Comparison of ENCODE assay signal across 21 cellular contexts in the genomic region with DNA sequence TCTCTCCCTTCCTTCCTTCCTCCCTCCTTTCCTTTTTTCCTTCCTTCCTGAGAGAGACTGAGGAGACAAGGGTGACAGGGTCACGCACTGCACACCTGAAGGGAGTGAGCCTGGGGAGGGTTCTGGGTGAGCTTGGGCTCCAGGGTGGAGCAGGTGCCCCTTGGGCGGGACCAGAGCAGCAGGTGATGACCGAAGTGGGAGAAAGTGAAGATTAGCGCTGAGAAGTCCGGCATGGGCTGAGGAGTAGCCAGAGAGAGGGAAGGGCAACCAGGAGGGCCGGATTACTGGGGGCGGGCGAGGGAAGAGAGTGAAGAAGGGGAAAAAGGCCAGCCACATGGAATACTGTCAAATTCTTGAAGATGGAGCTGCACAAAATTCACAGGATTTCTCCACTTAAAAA.
"Had no signal": no experiment of that assay in that cellular context is flagged by ENCODE, and none has a peak within 500 bp of the region (broad histone marks: within the 10 kb centered on the region; RNA-seq: fewer than 3 reads in every experiment).

No MANE protein-coding gene starts in this region.

- H3K4me3 ChIP-seq: MG63 had no signal

- H3K9me3 ChIP-seq: MG63 had no signal

- H3K36me3 ChIP-seq: MG63 had no signal

- DNase-seq: IMR-90, Karpas-422, KG1, MG63, NCI-H1092, NCI-H1105 treated with DMSO at 0.1 percent for 48 hours, NCI-H1417 treated with DMSO at 0.1 percent for 48 hours, NCI-H146, NCI-H1694 treated with DMSO at 0.1 percent for 48 hours, NCI-H1930, NCI-H2081, NCI-H2107, NCI-H2227 treated with DMSO at 0.1 percent for 48 hours, NCI-H510A, NCI-H524 treated with DMSO at 0.1 percent for 48 hours, NCI-H69, NCI-H774, RPMI8226, SHP77 had no signal

- H3K27me3 ChIP-seq: MG63 had no signal

- ATAC-seq: HepG2, SK-N-SH treated with all-trans-retinoic acid at 6 μM for 48 hours had no signal
